ENCODE assay signal across 14 cellular contexts in genomic region chr3:171862993-171863521, GRCh38. TPM values are rescaled to one million over a fixed set of nuclear protein-coding genes. Genes with fewer than 3 reads are reported as not detected.
DNase-seq lines count a peak whose midpoint lies in the region; ATAC-seq and TF ChIP-seq lines count a peak whose summit lies in the region.
"Had no signal": no experiment of that assay in that cellular context is flagged by ENCODE, and none has a peak within 500 bp of the region (broad histone marks: within the 10 kb centered on the region; RNA-seq: fewer than 3 reads in every experiment).

No MANE protein-coding gene starts in this region.

- H3K4me3 Mint-ChIP-seq in mesothelial cell of epicardium, result peak overlapping the region; percentile 13
- H3K4me3 Mint-ChIP-seq: T-helper 1 cell treated with Interleukin-12 subunit alpha and Interleukin-12 subunit beta and Interleukin-4 antibody, amounts not matched to agents 30 μg/mL and 1 μg/mL, for 36 hours had no signal

- H4K8ac ChIP-seq in mesendoderm (ENCODE audit: low read depth, low read length), result no peak overlapping the region

- no peak for TF ChIP-seq POLR2A in tibial nerve (IDR thresholded peaks at IDR 0.05)

- H3K4me2 ChIP-seq in mesendoderm (ENCODE audit: low read length), result no peak overlapping the region

- H3K4me1 Mint-ChIP-seq in mesothelial cell of epicardium, result peaks cover 16% of the 10 kb centered on the region

- no peaks in the 10 kb centered on the region for H3K79me1 ChIP-seq in mesendoderm (ENCODE audit: low read length)

- H3K9me3 ChIP-seq in left ventricle myocardium inferior (replicated peaks) (peaks cover 3% of the 10 kb centered on the region), tibial nerve (no peaks in the 10 kb centered on the region)
- H3K9me3 ChIP-seq: thoracic aorta had no signal

- TF ChIP-seq CTCF in left ventricle myocardium inferior (IDR thresholded peaks at IDR 0.05; ENCODE audit: borderline replicate concordance) (no peak), mesothelial cell of epicardium (IDR thresholded peaks at IDR 0.05; ENCODE audit: unreplicated experiment) (no peak), tibial nerve (IDR thresholded peaks at IDR 0.05) (no peak)

- no peaks in the 10 kb centered on the region for H3K79me2 ChIP-seq in mesendoderm (ENCODE audit: control insufficient read depth, insufficient read depth, low read length)

- no peak for TF ChIP-seq EP300 in tibial nerve (IDR thresholded peaks at IDR 0.05)

- H3K18ac ChIP-seq in mesendoderm (ENCODE audit: low read length), result no peak overlapping the region

- no peaks in the 10 kb centered on the region for H3K27me3 Mint-ChIP-seq in mesothelial cell of epicardium (ENCODE audit: low read depth)

- no peak overlapping the region for H2BK120ac ChIP-seq in mesendoderm (ENCODE audit: low read depth, low read length)

- H3K9me3 Mint-ChIP-seq in mesothelial cell of epicardium, result peaks cover 12% of the 10 kb centered on the region

- no peak overlapping the region for H3K56ac ChIP-seq in mesendoderm (ENCODE audit: low read length)

- H3K9ac ChIP-seq in mesendoderm (ENCODE audit: low read length), result no peak overlapping the region

- no peak overlapping the region for H2BK15ac ChIP-seq in mesendoderm (replicated peaks; ENCODE audit: low read depth)

- H2AK5ac ChIP-seq in mesendoderm (ENCODE audit: low read length), result no peak overlapping the region

- H3K4me1 ChIP-seq in left ventricle myocardium inferior, result peaks cover 28% of the 10 kb centered on the region
- peaks cover 0 to 25% (median 4%) of the 10 kb centered on the region in 4 donors for H3K4me1 ChIP-seq in tibial nerve
- H3K4me1 ChIP-seq in mesendoderm (ENCODE audit: control insufficient read depth, low read depth, low read length), result peaks cover 3% of the 10 kb centered on the region

- H3K36me3 ChIP-seq in left ventricle myocardium inferior, result no peaks in the 10 kb centered on the region
- no peaks in the 10 kb centered on the region for H3K36me3 ChIP-seq in tibial nerve
- no peaks in the 10 kb centered on the region for H3K36me3 ChIP-seq in mesendoderm (ENCODE audit: control insufficient read depth, insufficient read depth, low read length)
- H3K36me3 ChIP-seq: thoracic aorta had no signal

- intact Hi-C loops in left ventricle myocardium inferior (cut with micrococcal nuclease), result no loop called here
- intact Hi-C loops in Right ventricle myocardium inferior (cut with DNase I), result no loop called here

- DNase-seq in left ventricle myocardium inferior (no peak), Right ventricle myocardium inferior (ENCODE audit: missing footprints) (no peak), dermis blood vessel endothelial cell (peak; percentile 92), mesothelial cell of epicardium (ENCODE audit: low spot score in 2 of 2, unreplicated experiment in 2 of 2) (no peak), NK-92 (lab: John Stamatoyannopoulos, UW; ENCODE audit: unreplicated experiment) (no peak), tibial nerve (ENCODE audit: low spot score in 2 of 2) (no peak), mesendoderm (no peak), NCI-H1092 (lab: John Stamatoyannopoulos, UW) (no peak)
- DNase-seq: GOT3 had no signal

- H3K27me3 ChIP-seq in left ventricle myocardium inferior (ENCODE audit: low read depth) (no peaks in the 10 kb centered on the region), tibial nerve (no peaks in the 10 kb centered on the region), mesendoderm (ENCODE audit: insufficient read depth, low read length, poor library complexity) (no peaks in the 10 kb centered on the region)

- H3K4ac ChIP-seq in mesendoderm (ENCODE audit: low read depth, low read length), result no peak overlapping the region

- H4K5ac ChIP-seq in mesendoderm (ENCODE audit: low read length), result no peak overlapping the region

- H3K27ac Mint-ChIP-seq in mesothelial cell of epicardium, result peak overlapping the region; percentile 60
- H3K27ac Mint-ChIP-seq: T-helper 1 cell treated with Interleukin-12 subunit alpha and Interleukin-12 subunit beta and Interleukin-4 antibody, amounts not matched to agents 30 μg/mL and 1 μg/mL, for 36 hours had no signal

- H3K4me3 ChIP-seq in left ventricle myocardium inferior (peak overlapping the region; percentile 31), tibial nerve (no peak overlapping the region), mesendoderm (ENCODE audit: low read length) (no peak overlapping the region)
- H3K4me3 ChIP-seq: thoracic aorta had no signal

- WGBS in tibial nerve, 2 donors, result 25 to 33% methylated on average over 11 of the region's 11 CpGs
- WGBS in mesendoderm (ENCODE audit: extremely low coverage, insufficient coverage, low lambda C conversion rate), result no CpG with 5 or more reads among the region's 11 CpGs

- H3K27ac ChIP-seq in left ventricle myocardium inferior (replicated peaks), result peak overlapping the region; percentile 36
- peak overlapping the region in 1 of 4 donors; percentile 4 for H3K27ac ChIP-seq in tibial nerve
- H3K27ac ChIP-seq in mesendoderm (ENCODE audit: low read depth, low read length), result no peak overlapping the region
- H3K27ac ChIP-seq: epithelial cell of prostate, thoracic aorta had no signal

- H2BK5ac ChIP-seq in mesendoderm (ENCODE audit: low read length), result no peak overlapping the region

- ATAC-seq in Right ventricle myocardium inferior, result no peak

- no peak overlapping the region for H3K23ac ChIP-seq in mesendoderm (ENCODE audit: low read length)

- H3K36me3 Mint-ChIP-seq in mesothelial cell of epicardium, result no peaks in the 10 kb centered on the region

RNA-seq across cellular contexts. Expression of gene TMEM212, which starts 19.9 kb away (rescaled TPM):
- total RNA-seq in left ventricle myocardium inferior (not detected), Right ventricle myocardium inferior (not detected), dermis blood vessel endothelial cell (not detected in 2 replicates), mesothelial cell of epicardium (not detected in 3 replicates), tibial nerve (not detected)
- polyA plus RNA-seq in mesendoderm (2013, experiment 1 of 2), result not detected
- polyA plus RNA-seq in mesendoderm (2013, experiment 2 of 2), result not detected
- total RNA-seq: A673, OCI-LY7, thoracic aorta had no signal

RNA-seq across cellular contexts. Expression of gene PLD1, which starts 52.8 kb away (rescaled TPM):
- 59.5 TPM for total RNA-seq in left ventricle myocardium inferior
- total RNA-seq in Right ventricle myocardium inferior, result 78.0 TPM
- total RNA-seq in dermis blood vessel endothelial cell, result 66.2 and 88.7 TPM in 2 replicates
- total RNA-seq in mesothelial cell of epicardium, result 28.2 to 29.1 TPM (median 28.5 TPM) in 3 replicates
- total RNA-seq in tibial nerve, result 10 to 100 TPM; 15.3 to 55.9 (median 45.4) TPM
- polyA plus RNA-seq in mesendoderm (2013, experiment 1 of 2), result 0.42 TPM
- polyA plus RNA-seq in mesendoderm (2013, experiment 2 of 2), result 0.56 TPM
- total RNA-seq: OCI-LY7 had no signal
